1 cellular context compared by ENCODE assay signal in genomic region chr7:135661311-135662122, GRCh38.
TF ChIP-seq lines count a peak whose summit lies in the region.

No MANE protein-coding gene starts in this region.

TF ChIP-seq in GM12878, 131 proteins besides CTCF, POLR2A, EP300 and RAD21:
- TF ChIP-seq ZBTB33 (IDR thresholded peaks at IDR 0.05): peak; percentile 63; the same call in 1 of the 2 replicates
- no peak for TF ChIP-seq ATF2 (IDR thresholded peaks at IDR 0.05; ENCODE audit: low read length)
